25 cellular contexts compared by ENCODE assay signal in genomic region chr10:73092830-73093229, GRCh38. TPM values are rescaled to one million over a fixed set of nuclear protein-coding genes. Genes with fewer than 3 reads are reported as not detected.
A peak's percentile ranks its signal among the peaks of the same experiment; 100 is the strongest.
DNase-seq lines count a peak whose midpoint lies in the region; ATAC-seq lines count a peak whose summit lies in the region.
"Had no signal": no experiment of that assay in that cellular context is flagged by ENCODE, and none has a peak within 500 bp of the region (broad histone marks: within the 10 kb centered on the region; RNA-seq: fewer than 3 reads in every experiment).

No MANE protein-coding gene starts in this region.

- POLR2A ChIA-PET in activated naive CD8-positive, alpha-beta T cell treated with anti-CD3 and anti-CD28 coated beads, Interleukin-2, amount 10 ng/mL, durations not matched to agents 7 days and 5 days (lab: Charles Lee), result interaction anchor here (0.7 kb wide), 1 partner anchor 13 kb away, joined by 3 read pairs; no protein-coding TSS in a partner anchor

- H3K27ac ChIP-seq in GM23248, result no peak overlapping the region
- H3K27ac ChIP-seq in trophoblast cell (ENCODE audit: low read depth, low read length), result no peak overlapping the region
- H3K27ac ChIP-seq: esophagus muscularis mucosa, prostate gland, upper lobe of right lung had no signal

- peak overlapping the region; percentile 42 for H3K4me3 Mint-ChIP-seq in activated naive CD8-positive, alpha-beta T cell treated with anti-CD3 and anti-CD28 coated beads, Interleukin-2, amount 10 ng/mL, durations not matched to agents 7 days and 5 days
- no peak overlapping the region for H3K4me3 Mint-ChIP-seq in activated naive CD8-positive, alpha-beta T cell treated with anti-CD3 and anti-CD28 coated beads for 36 hours
- peak overlapping the region; percentile 35 for H3K4me3 Mint-ChIP-seq in activated naive CD8-positive, alpha-beta T cell treated with anti-CD3 and anti-CD28 coated beads, Interleukin-2, amount 50 U/mL, for 24 hours
- H3K4me3 Mint-ChIP-seq: activated CD8-positive, alpha-beta T cell treated with anti-CD3 and anti-CD28 coated beads for 36 hours; endodermal cell; H9 had no signal

- peaks cover 30% of the 10 kb centered on the region for H3F3A ChIP-seq in GM23248 (ENCODE audit: insufficient read depth)

- H3K4me3 ChIP-seq in GM23248 (no peak overlapping the region), trophoblast cell (ENCODE audit: low read depth, low read length) (no peak overlapping the region)
- H3K4me3 ChIP-seq: esophagus muscularis mucosa, prostate gland, upper lobe of right lung had no signal

- H3K36me3 ChIP-seq in GM23248 (ENCODE audit: low read depth), result peaks cover 3% of the 10 kb centered on the region
- H3K36me3 ChIP-seq in trophoblast cell (ENCODE audit: control insufficient read depth in 1 of 2, insufficient read depth in 2 of 2, low read length in 2 of 2), result peaks cover 0 to 7% of the 10 kb centered on the region in 2 experiments
- H3K36me3 ChIP-seq: BE2C, esophagus muscularis mucosa, prostate gland, upper lobe of right lung had no signal

- H3K27me3 ChIP-seq in GM23248 (replicated peaks; ENCODE audit: insufficient read depth) (no peaks in the 10 kb centered on the region), trophoblast cell (ENCODE audit: insufficient read depth, low read length) (no peaks in the 10 kb centered on the region)
- H3K27me3 ChIP-seq: BE2C, esophagus muscularis mucosa, upper lobe of right lung had no signal

- H3K79me2 ChIP-seq in GM23248 (ENCODE audit: insufficient read depth) (peaks cover 86% of the 10 kb centered on the region), trophoblast cell (ENCODE audit: control insufficient read depth, insufficient read depth, low read length, poor library complexity) (peaks cover 12% of the 10 kb centered on the region)

- H3K27ac Mint-ChIP-seq in activated naive CD8-positive, alpha-beta T cell treated with anti-CD3 and anti-CD28 coated beads, Interleukin-2, amount 10 ng/mL, durations not matched to agents 7 days and 5 days, result no peak overlapping the region
- no peak overlapping the region for H3K27ac Mint-ChIP-seq in activated naive CD8-positive, alpha-beta T cell treated with anti-CD3 and anti-CD28 coated beads for 36 hours
- no peak overlapping the region for H3K27ac Mint-ChIP-seq in activated naive CD8-positive, alpha-beta T cell treated with anti-CD3 and anti-CD28 coated beads, Interleukin-2, amount 50 U/mL, for 24 hours
- H3K27ac Mint-ChIP-seq: activated CD8-positive, alpha-beta T cell treated with anti-CD3 and anti-CD28 coated beads for 36 hours; endodermal cell had no signal

- H3K79me1 ChIP-seq in trophoblast cell (ENCODE audit: low read length), result peaks cover 11% of the 10 kb centered on the region

- in situ Hi-C loops in GM23248 (cut with MboI), result no loop called here

- H3K4me2 ChIP-seq in GM23248 (ENCODE audit: unreplicated experiment) (peak overlapping the region; percentile 37), trophoblast cell (ENCODE audit: low read length) (no peak overlapping the region)

- peaks cover 18% of the 10 kb centered on the region for H3K36me3 Mint-ChIP-seq in activated naive CD8-positive, alpha-beta T cell treated with anti-CD3 and anti-CD28 coated beads, Interleukin-2, amount 10 ng/mL, durations not matched to agents 7 days and 5 days
- peaks cover 26% of the 10 kb centered on the region for H3K36me3 Mint-ChIP-seq in activated naive CD8-positive, alpha-beta T cell treated with anti-CD3 and anti-CD28 coated beads for 36 hours
- peaks cover 24% of the 10 kb centered on the region for H3K36me3 Mint-ChIP-seq in activated naive CD8-positive, alpha-beta T cell treated with anti-CD3 and anti-CD28 coated beads, Interleukin-2, amount 50 U/mL, for 24 hours (ENCODE audit: low read depth)

- no peak overlapping the region for H3K23ac ChIP-seq in trophoblast cell (ENCODE audit: low read length)

- H3K4me1 Mint-ChIP-seq in activated naive CD8-positive, alpha-beta T cell treated with anti-CD3 and anti-CD28 coated beads, Interleukin-2, amount 10 ng/mL, durations not matched to agents 7 days and 5 days, result peaks cover 35% of the 10 kb centered on the region
- H3K4me1 Mint-ChIP-seq in activated naive CD8-positive, alpha-beta T cell treated with anti-CD3 and anti-CD28 coated beads for 36 hours, result peaks cover 37% of the 10 kb centered on the region
- H3K4me1 Mint-ChIP-seq in activated naive CD8-positive, alpha-beta T cell treated with anti-CD3 and anti-CD28 coated beads, Interleukin-2, amount 50 U/mL, for 24 hours, result peaks cover 58% of the 10 kb centered on the region

- H2AFZ ChIP-seq in GM23248, result no peak overlapping the region
- H2AFZ ChIP-seq in trophoblast cell (ENCODE audit: insufficient read depth, low read length, poor library complexity), result no peak overlapping the region

- no peak overlapping the region for H4K8ac ChIP-seq in trophoblast cell (ENCODE audit: low read depth, low read length)

- no peaks in the 10 kb centered on the region for H3K27me3 Mint-ChIP-seq in activated naive CD8-positive, alpha-beta T cell treated with anti-CD3 and anti-CD28 coated beads, Interleukin-2, amount 10 ng/mL, durations not matched to agents 7 days and 5 days
- H3K27me3 Mint-ChIP-seq in activated naive CD8-positive, alpha-beta T cell treated with anti-CD3 and anti-CD28 coated beads for 36 hours, result no peaks in the 10 kb centered on the region
- no peaks in the 10 kb centered on the region for H3K27me3 Mint-ChIP-seq in activated naive CD8-positive, alpha-beta T cell treated with anti-CD3 and anti-CD28 coated beads, Interleukin-2, amount 50 U/mL, for 24 hours
- H3K27me3 Mint-ChIP-seq: activated CD8-positive, alpha-beta T cell treated with anti-CD3 and anti-CD28 coated beads for 36 hours had no signal

- H2BK5ac ChIP-seq in trophoblast cell (ENCODE audit: low read depth, low read length, poor library complexity), result no peak overlapping the region

- H2BK12ac ChIP-seq in trophoblast cell (ENCODE audit: low read length), result no peak overlapping the region

- ATAC-seq in activated naive CD8-positive, alpha-beta T cell treated with anti-CD3 and anti-CD28 coated beads, Interleukin-2, amount 10 ng/mL, durations not matched to agents 7 days and 5 days (ENCODE audit: low read depth), result no peak
- no peak for ATAC-seq in activated naive CD8-positive, alpha-beta T cell treated with anti-CD3 and anti-CD28 coated beads, Interleukin-2, amount 50 U/mL, for 24 hours
- ATAC-seq in GM18873 (IDR thresholded peaks at IDR 0.05; ENCODE audit: low FRiP score, unreplicated experiment) (no peak), GM21447 (IDR thresholded peaks at IDR 0.05; ENCODE audit: unreplicated experiment) (no peak), GM19452 (IDR thresholded peaks at IDR 0.05; ENCODE audit: unreplicated experiment) (no peak)
- ATAC-seq: activated CD4-positive, CD25-positive, alpha-beta regulatory T cell treated with anti-CD3 and anti-CD28 coated beads, Interleukin-2, amount 50 U/mL, for 24 hours; activated CD8-positive, alpha-beta T cell treated with anti-CD3 and anti-CD28 coated beads for 36 hours; upper lobe of right lung had no signal

- H3K4me1 ChIP-seq in GM23248 (ENCODE audit: insufficient read depth) (peaks cover 26% of the 10 kb centered on the region), trophoblast cell (ENCODE audit: control insufficient read depth in 1 of 2, insufficient read depth in 2 of 2, low read length in 2 of 2) (no peaks in the 10 kb centered on the region)
- H3K4me1 ChIP-seq: BE2C, prostate gland had no signal

- no peak overlapping the region for H3K14ac ChIP-seq in trophoblast cell (ENCODE audit: low read length)

- H3K18ac ChIP-seq in trophoblast cell (ENCODE audit: low read length), result no peak overlapping the region

- H3K9ac ChIP-seq in GM23248 (no peak overlapping the region), trophoblast cell (ENCODE audit: low read length) (no peak overlapping the region)

- H3K9me3 Mint-ChIP-seq in activated naive CD8-positive, alpha-beta T cell treated with anti-CD3 and anti-CD28 coated beads, Interleukin-2, amount 10 ng/mL, durations not matched to agents 7 days and 5 days, result no peaks in the 10 kb centered on the region
- no peaks in the 10 kb centered on the region for H3K9me3 Mint-ChIP-seq in activated naive CD8-positive, alpha-beta T cell treated with anti-CD3 and anti-CD28 coated beads for 36 hours
- H3K9me3 Mint-ChIP-seq in activated naive CD8-positive, alpha-beta T cell treated with anti-CD3 and anti-CD28 coated beads, Interleukin-2, amount 50 U/mL, for 24 hours, result no peaks in the 10 kb centered on the region
- H3K9me3 Mint-ChIP-seq: activated CD8-positive, alpha-beta T cell treated with anti-CD3 and anti-CD28 coated beads for 36 hours; endodermal cell; H9 had no signal

- no peak overlapping the region for H4K12ac ChIP-seq in trophoblast cell (ENCODE audit: low read depth, low read length)

- peaks cover 9% of the 10 kb centered on the region; the same call in 1 of the 2 replicates for H4K20me1 ChIP-seq in GM23248 (ENCODE audit: insufficient read depth)

- DNase-seq in activated naive CD8-positive, alpha-beta T cell treated with anti-CD3 and anti-CD28 coated beads, Interleukin-2, amount 10 ng/mL, durations not matched to agents 7 days and 5 days, result no peak
- DNase-seq in activated naive CD8-positive, alpha-beta T cell treated with anti-CD3 and anti-CD28 coated beads for 36 hours, result no peak
- DNase-seq in GM23248 (no peak), trophoblast cell (no peak)
- no peak for DNase-seq in activated naive CD8-positive, alpha-beta T cell treated with anti-CD3 and anti-CD28 coated beads, Interleukin-2, amount 50 U/mL, for 24 hours
- DNase-seq: activated CD8-positive, alpha-beta T cell treated with anti-CD3 and anti-CD28 coated beads for 36 hours; activated naive CD4-positive, alpha-beta T cell; BE2C; COR-L47; DMS79; endodermal cell; foreskin melanocyte; H9; islet precursor cell; NCI-H1048; NCI-H1694 treated with DMSO at 0.1 percent for 48 hours; NCI-H526 treated with DMSO at 0.1 percent for 48 hours; Right ventricle myocardium superior; upper lobe of right lung had no signal

- H3K9me2 ChIP-seq in GM23248 (ENCODE audit: insufficient read depth), result no peaks in the 10 kb centered on the region

- no peak overlapping the region for H2AK5ac ChIP-seq in trophoblast cell (ENCODE audit: low read length)

- 97% methylated on average over 3 of the region's 3 CpGs for WGBS in GM23248 (ENCODE audit: low coverage in 1 of 2, low lambda C conversion rate in 2 of 2, missing lambda C conversion rate in 2 of 2), 2 experiments
- WGBS in trophoblast cell (ENCODE audit: extremely low coverage, insufficient coverage, insufficient read length), result no CpG with 5 or more reads among the region's 3 CpGs

- peak overlapping the region; percentile 93 for H3K4ac ChIP-seq in trophoblast cell (ENCODE audit: low read depth, low read length)

- H2BK120ac ChIP-seq in trophoblast cell (ENCODE audit: insufficient read depth, low read length, poor library complexity), result no peak overlapping the region

- no peaks in the 10 kb centered on the region for H3K9me3 ChIP-seq in GM23248 (ENCODE audit: low read depth)
- no peaks in the 10 kb centered on the region for H3K9me3 ChIP-seq in trophoblast cell (ENCODE audit: insufficient read depth, low read depth, low read length)
- H3K9me3 ChIP-seq: BE2C, esophagus muscularis mucosa, prostate gland, upper lobe of right lung had no signal

- no peak overlapping the region for H4K91ac ChIP-seq in trophoblast cell (ENCODE audit: low read depth, low read length)

RNA-seq across cellular contexts. Expression of gene P4HA1, which starts 3.8 kb away (rescaled TPM):
- total RNA-seq in activated naive CD8-positive, alpha-beta T cell treated with anti-CD3 and anti-CD28 coated beads, Interleukin-2, amount 10 ng/mL, durations not matched to agents 7 days and 5 days, result 10 to 100 TPM; 47.3 to 51.2 TPM
- 10 to 100 TPM; 44.5 to 45.4 TPM for total RNA-seq in activated naive CD8-positive, alpha-beta T cell treated with anti-CD3 and anti-CD28 coated beads for 36 hours
- 387 and 419 TPM in 2 replicates for total RNA-seq in GM23248 (2014; rRNA removed; shearing (Covaris generic))
- polyA plus RNA-seq in GM23248 (2016; fragmentation: Nextera tagmentation; extraction: Ambion mirVana), result 360 and 363 TPM in 2 replicates
- polyA plus RNA-seq in trophoblast cell (2013), result 103 TPM in 2 replicates

RNA-seq across cellular contexts. Expression of gene NUDT13, which starts 17.4 kb away (rescaled TPM):
- total RNA-seq in activated naive CD8-positive, alpha-beta T cell treated with anti-CD3 and anti-CD28 coated beads, Interleukin-2, amount 10 ng/mL, durations not matched to agents 7 days and 5 days, result 1 to 10 TPM; 2.1 to 2.8 TPM
- total RNA-seq in activated naive CD8-positive, alpha-beta T cell treated with anti-CD3 and anti-CD28 coated beads for 36 hours, result 1 to 10 TPM; 1.2 to 1.4 TPM
- 0.51 and 1.7 TPM in 2 replicates for total RNA-seq in GM23248 (2014; rRNA removed; shearing (Covaris generic))
- polyA plus RNA-seq in GM23248 (2016; fragmentation: Nextera tagmentation; extraction: Ambion mirVana), result 1.2 and 1.4 TPM in 2 replicates
- 0.96 and 1.4 TPM in 2 replicates for polyA plus RNA-seq in trophoblast cell (2013)
